Comparison of ENCODE assay signal across 8 cellular contexts in the genomic region with DNA sequence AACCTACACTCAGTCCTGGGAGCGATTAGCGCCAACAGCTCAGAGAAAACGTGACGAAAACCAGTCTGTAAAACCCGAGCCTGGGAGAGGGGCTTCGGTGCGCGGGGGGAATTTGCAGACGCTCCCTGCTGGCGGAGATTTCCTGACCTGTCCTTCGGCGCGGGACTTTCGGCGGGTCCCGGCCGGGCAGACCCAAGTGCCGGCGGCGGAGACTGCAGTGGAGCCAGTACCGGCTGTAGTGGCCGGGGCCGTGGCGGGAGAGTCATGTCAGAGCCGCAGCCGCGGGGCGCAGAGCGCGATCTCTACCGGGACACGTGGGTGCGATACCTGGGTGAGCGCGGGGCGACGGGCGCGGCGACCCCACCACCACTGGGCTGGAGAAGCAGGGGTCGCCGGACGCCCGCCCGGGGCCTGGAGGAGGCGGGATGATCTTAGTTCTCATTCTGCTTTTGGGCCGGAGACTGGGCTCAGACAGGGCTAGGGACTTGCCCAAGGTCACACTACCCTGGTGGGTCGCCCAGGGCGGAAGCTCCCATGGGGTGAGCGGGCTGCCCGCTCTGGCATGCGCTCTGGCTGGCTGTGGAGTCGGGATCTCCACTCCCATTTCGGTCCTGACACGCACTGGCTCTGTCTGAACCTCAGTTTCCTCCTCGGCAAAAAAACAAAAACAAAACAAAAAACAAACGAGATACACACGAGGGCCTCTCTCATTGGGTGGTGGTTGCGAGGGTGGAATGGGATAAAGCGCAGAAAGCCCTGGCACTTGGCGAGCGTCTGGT. TPM values are rescaled to one million over a fixed set of nuclear protein-coding genes. Genes with fewer than 3 reads are reported as not detected.
DNase-seq lines count a peak whose midpoint lies in the region; ATAC-seq, FAIRE-seq and TF ChIP-seq lines count a peak whose summit lies in the region.

A gene with protein sequence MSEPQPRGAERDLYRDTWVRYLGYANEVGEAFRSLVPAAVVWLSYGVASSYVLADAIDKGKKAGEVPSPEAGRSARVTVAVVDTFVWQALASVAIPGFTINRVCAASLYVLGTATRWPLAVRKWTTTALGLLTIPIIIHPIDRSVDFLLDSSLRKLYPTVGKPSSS (plus strand): TSS at position 153 of the 779 bp plus-strand sequence. CDS start 112 bp downstream, at position 265.

- CTCF ChIA-PET in CD4-positive, alpha-beta memory T cell (lab: Charles Lee; ENCODE audit: partially characterized antibody): interaction anchor here (0.8 to 7.8 kb wide), 12 partner anchors 8 to 349 kb away, joined by 3 to 194 read pairs (median 5); a partner anchor contains a TSS

- H3K27ac ChIP-seq in CD4-positive, alpha-beta memory T cell (ENCODE audit: low read depth, low read length): peak within 1 kb of the TSS; percentile 89
- H3K27ac ChIP-seq in foreskin keratinocyte (peak within 1 kb of the TSS; percentile 68), upper lobe of left lung (peak within 1 kb of the TSS; percentile 64 to 96 (median 87))

- TF ChIP-seq POLR2A in upper lobe of left lung (IDR thresholded peaks at IDR 0.05): peak in 1 of 4 donors; percentile 48

- POLR2A ChIA-PET in CD4-positive, alpha-beta memory T cell (lab: Charles Lee; ENCODE audit: partially characterized antibody): interaction anchor here (0.7 to 7.0 kb wide), 11 partner anchors 10 to 1326 kb away, joined by 3 to 126 read pairs (median 11); a partner anchor contains a TSS

- intact Hi-C loops in CD4-positive, alpha-beta memory T cell (cut with micrococcal nuclease): loop anchor here (1.0 to 10.0 kb wide), 6 partner anchors 9 to 1251 kb away; a partner anchor contains a TSS

- ATAC-seq in foreskin keratinocyte (no peak), upper lobe of left lung (ENCODE audit: low FRiP score in 2 of 2) (peak in 1 of 2 donors; percentile 20), HG02610 (IDR thresholded peaks at IDR 0.05; ENCODE audit: unreplicated experiment) (no peak)

- peaks cover 31 to 67% (median 48%) of the 10 kb centered on the region in 4 donors for H3K4me1 Mint-ChIP-seq in CD4-positive, alpha-beta memory T cell
- H3K4me1 Mint-ChIP-seq in neural crest cell: peaks cover 52% of the 10 kb centered on the region

- H3K4me1 ChIP-seq in CD4-positive, alpha-beta memory T cell (ENCODE audit: insufficient read depth, low read length): peaks cover 47% of the 10 kb centered on the region
- peaks cover 21% of the 10 kb centered on the region for H3K4me1 ChIP-seq in foreskin keratinocyte
- peaks cover 38 to 50% (median 43%) of the 10 kb centered on the region in 4 donors for H3K4me1 ChIP-seq in upper lobe of left lung

- H3K4me3 Mint-ChIP-seq in CD4-positive, alpha-beta memory T cell: peak within 1 kb of the TSS; percentile 96 to 99 (median 98)
- H3K4me3 Mint-ChIP-seq in neural crest cell: peak within 1 kb of the TSS; percentile 97

- H3K36me3 Mint-ChIP-seq in CD4-positive, alpha-beta memory T cell: peaks cover 10 to 26% of the 10 kb centered on the region in 2 donors
- H3K36me3 Mint-ChIP-seq in neural crest cell (ENCODE audit: low read depth): no peaks in the 10 kb centered on the region

- no peaks in the 10 kb centered on the region for H3K27me3 Mint-ChIP-seq in CD4-positive, alpha-beta memory T cell
- no peaks in the 10 kb centered on the region for H3K27me3 Mint-ChIP-seq in neural crest cell (ENCODE audit: low read depth)

- H3K9me3 Mint-ChIP-seq in CD4-positive, alpha-beta memory T cell: no peaks in the 10 kb centered on the region
- no peaks in the 10 kb centered on the region for H3K9me3 Mint-ChIP-seq in neural crest cell

- H3K9me3 ChIP-seq in CD4-positive, alpha-beta memory T cell (ENCODE audit: control insufficient read depth in 1 of 2, low read length in 2 of 2): no peaks in the 10 kb centered on the region
- H3K9me3 ChIP-seq in upper lobe of left lung: no peaks in the 10 kb centered on the region

- WGBS in upper lobe of left lung, 2 donors: 3 to 4% methylated on average over 24 of the region's 62 CpGs

- TF ChIP-seq CTCF in foreskin keratinocyte (conservative IDR thresholded peaks at IDR 0.05) (peak; percentile 10), neural crest cell (conservative IDR thresholded peaks at IDR 0.05) (no peak), upper lobe of left lung (IDR thresholded peaks at IDR 0.05) (peak in 1 of 6 experiments; percentile 9)

- no peaks in the 10 kb centered on the region for H3K36me3 ChIP-seq in CD4-positive, alpha-beta memory T cell (ENCODE audit: insufficient read depth, low read length)
- peaks cover 0 to 4% (median 0%) of the 10 kb centered on the region in 4 donors for H3K36me3 ChIP-seq in upper lobe of left lung

- FAIRE-seq in RCC 7860 (lab: Jason Lieb, UNC): no peak

- DNase-seq in CD4-positive, alpha-beta memory T cell: peak; percentile 56 to 65 (median 58)
- peak; percentile 55 for DNase-seq in HT-29 (ENCODE audit: low spot score)
- DNase-seq in RCC 7860 (ENCODE audit: low spot score): peak; percentile 58
- peak; percentile 30 for DNase-seq in activated gamma-delta T cell treated with Interleukin-2 at 50 U/mL for 16 hours
- DNase-seq in foreskin keratinocyte: peak in 1 of 2 donors; percentile 46
- DNase-seq in neural crest cell (ENCODE audit: low read depth, low spot score): peak; percentile 63
- DNase-seq in upper lobe of left lung: peak; percentile 75 to 91

- H3K27me3 ChIP-seq in CD4-positive, alpha-beta memory T cell (ENCODE audit: insufficient read depth, low read length): no peaks in the 10 kb centered on the region
- H3K27me3 ChIP-seq in foreskin keratinocyte: no peaks in the 10 kb centered on the region
- no peaks in the 10 kb centered on the region for H3K27me3 ChIP-seq in upper lobe of left lung

- no peak for TF ChIP-seq EP300 in upper lobe of left lung (IDR thresholded peaks at IDR 0.05)

- peak within 1 kb of the TSS; percentile 88 to 99 (median 99) for H3K27ac Mint-ChIP-seq in CD4-positive, alpha-beta memory T cell
- H3K27ac Mint-ChIP-seq in neural crest cell (ENCODE audit: unreplicated experiment): peak within 1 kb of the TSS; percentile 97

- H3K4me3 ChIP-seq in CD4-positive, alpha-beta memory T cell (ENCODE audit: low read length in 2 of 2): peak within 1 kb of the TSS; percentile 44 to 97
- peak within 1 kb of the TSS; percentile 32 to 76 (median 70) for H3K4me3 ChIP-seq in upper lobe of left lung

RNA-seq across cellular contexts. Expression of the gene that starts here (rescaled TPM):
- 10 to 100 TPM; 13.5 to 15.7 TPM for total RNA-seq in CD4-positive, alpha-beta memory T cell
- polyA plus RNA-seq in CD4-positive, alpha-beta memory T cell: 10 to 100 TPM; 31.1 to 47.4 TPM
- total RNA-seq in HT-29 (2014; rRNA removed; shearing (Covaris generic)): 43.7 and 46.8 TPM in 2 replicates
- total RNA-seq in foreskin keratinocyte: 50.7 and 66.0 TPM in 2 replicates
- 74.0 and 90.2 TPM in 2 replicates for polyA plus RNA-seq in foreskin keratinocyte
- total RNA-seq in neural crest cell: 37.4 and 38.9 TPM in 2 replicates
- total RNA-seq in upper lobe of left lung: 10 to 100 TPM in 4 of 6 donors, 1 to 10 TPM in 2; 5.8 to 28.4 (median 12.8) TPM
